ENCODE assay signal across 12 cellular contexts in the genomic region with DNA sequence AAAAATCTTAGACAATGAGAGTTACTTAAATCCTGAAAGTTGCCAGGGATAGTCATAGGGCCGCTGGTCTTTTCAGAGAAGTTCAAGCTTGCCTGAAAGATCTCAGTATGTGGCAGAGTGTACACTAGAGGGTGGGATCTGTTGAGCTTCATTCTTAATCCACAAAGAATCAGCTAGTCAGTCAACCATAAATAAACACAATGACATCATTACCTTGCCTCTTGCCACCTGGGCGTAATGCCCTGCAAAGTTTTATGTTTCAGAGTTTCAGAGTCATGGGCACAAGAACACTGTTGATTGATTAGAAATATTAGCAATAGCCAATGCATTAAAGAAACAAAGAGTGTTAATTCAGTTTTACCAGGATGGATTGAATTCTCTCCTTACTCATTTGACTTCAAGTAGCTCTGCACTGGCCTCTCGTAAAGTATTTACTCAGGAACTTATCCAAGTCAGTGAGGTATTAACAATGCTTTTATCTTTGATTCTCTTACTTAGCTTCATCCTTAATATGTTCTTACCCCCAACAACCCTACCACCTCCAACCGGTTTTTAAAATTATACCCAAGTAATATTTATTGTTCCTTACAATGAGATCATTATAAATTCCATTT. TPM values are rescaled to one million over a fixed set of nuclear protein-coding genes. Genes with fewer than 3 reads are reported as not detected.
DNase-seq lines count a peak whose midpoint lies in the region; ATAC-seq, FAIRE-seq and TF ChIP-seq lines count a peak whose summit lies in the region.
"Had no signal": no experiment of that assay in that cellular context is flagged by ENCODE, and none has a peak within 500 bp of the region (broad histone marks: within the 10 kb centered on the region; RNA-seq: fewer than 3 reads in every experiment).

No MANE protein-coding gene starts in this region.

- no peak overlapping the region for H3K27ac Mint-ChIP-seq in WTC11
- H3K27ac Mint-ChIP-seq: activated CD4-positive, alpha-beta memory T cell treated with anti-CD3 and anti-CD28 coated beads for 36 hours; activated naive CD4-positive, alpha-beta T cell treated with anti-CD3 and anti-CD28 coated beads, Interleukin-2, amount 50 U/mL, for 24 hours; dendritic cell treated with granulocyte-macrophage colony-stimulating factor and Interleukin-4, amounts not matched to agents 40 ng/mL and 50 ng/mL, for 4 days; T-helper 1 cell treated with Interleukin-12 subunit alpha and Interleukin-12 subunit beta and Interleukin-4 antibody, amounts not matched to agents 30 μg/mL and 1 μg/mL, for 36 hours had no signal

- CTCF ChIA-PET in K562 (lab: Yijun Ruan, JAX; ENCODE audit: low intra/inter-chr PET ratio), result no interaction called here
- CTCF ChIA-PET in WTC11 (lab: Charles Lee), result no interaction called here

- no peaks in the 10 kb centered on the region for H3K27me3 Mint-ChIP-seq in WTC11 (ENCODE audit: low read depth)
- H3K27me3 Mint-ChIP-seq: activated CD4-positive, alpha-beta memory T cell treated with anti-CD3 and anti-CD28 coated beads for 36 hours; activated naive CD4-positive, alpha-beta T cell treated with anti-CD3 and anti-CD28 coated beads, Interleukin-2, amount 50 U/mL, for 24 hours; dendritic cell treated with granulocyte-macrophage colony-stimulating factor and Interleukin-4, amounts not matched to agents 40 ng/mL and 50 ng/mL, for 4 days had no signal

- no peak overlapping the region for H3K4me3 Mint-ChIP-seq in WTC11
- H3K4me3 Mint-ChIP-seq: activated CD4-positive, alpha-beta memory T cell treated with anti-CD3 and anti-CD28 coated beads for 36 hours; activated naive CD4-positive, alpha-beta T cell treated with anti-CD3 and anti-CD28 coated beads, Interleukin-2, amount 50 U/mL, for 24 hours; dendritic cell treated with granulocyte-macrophage colony-stimulating factor and Interleukin-4, amounts not matched to agents 40 ng/mL and 50 ng/mL, for 4 days; T-helper 1 cell treated with Interleukin-12 subunit alpha and Interleukin-12 subunit beta and Interleukin-4 antibody, amounts not matched to agents 30 μg/mL and 1 μg/mL, for 36 hours had no signal

- H3K27me3 ChIP-seq in K562 (ENCODE audit: control insufficient read depth in 2 of 2, insufficient read depth in 2 of 2, low read length in 2 of 2) (no peaks in the 10 kb centered on the region), left lung (no peaks in the 10 kb centered on the region), vagina (no peaks in the 10 kb centered on the region)

- TF ChIP-seq CTCF in K562 (IDR thresholded peaks at IDR 0.05 in 2 of 3, conservative IDR thresholded peaks at IDR 0.05 in 1 of 3; ENCODE audit: insufficient read depth in 2 of 3, low read depth in 1 of 3, low read length in 3 of 3) (no peak), left lung (IDR thresholded peaks at IDR 0.05) (no peak), vagina (IDR thresholded peaks at IDR 0.05) (no peak), WTC11 (IDR thresholded peaks at IDR 0.05) (no peak)

- peaks cover 0 to 6% of the 10 kb centered on the region in 2 experiments; a peak in 3 of 5 replicates for H3K4me1 ChIP-seq in K562 (replicated peaks in 1 of 2; ENCODE audit: control insufficient read depth in 2 of 2, insufficient read depth in 2 of 2, low read length in 2 of 2)
- peaks cover 3 to 28% of the 10 kb centered on the region in 2 donors for H3K4me1 ChIP-seq in left lung
- peaks cover 20% of the 10 kb centered on the region for H3K4me1 ChIP-seq in vagina

- H3K4me2 ChIP-seq in K562 (ENCODE audit: insufficient read depth, low read length), result no peak overlapping the region; the same call in 1 of the 2 replicates

- H3K9me3 ChIP-seq in K562 (replicated peaks; ENCODE audit: control insufficient read depth, insufficient read depth, low read depth, low read length) (no peaks in the 10 kb centered on the region), left lung (no peaks in the 10 kb centered on the region), vagina (no peaks in the 10 kb centered on the region)

- TF ChIP-seq POLR2A in K562 (conservative IDR thresholded peaks at IDR 0.05), result no peak
- TF ChIP-seq POLR2A in vagina (IDR thresholded peaks at IDR 0.05), result no peak

- no peak for FAIRE-seq in K562 (lab: Jason Lieb, UNC)

- H4K20me1 ChIP-seq in K562 (replicated peaks; ENCODE audit: control insufficient read depth, insufficient read depth, low read length), result no peaks in the 10 kb centered on the region

- DNase-seq in NCI-H2196 (lab: John Stamatoyannopoulos, UW; ENCODE audit: unreplicated experiment) (peak; percentile 27), NCI-H2196 treated with DMSO at 0.1 percent for 48 hours (lab: John Stamatoyannopoulos, UW; ENCODE audit: unreplicated experiment) (no peak), K562 (ENCODE audit: extremely low read depth in 1 of 4, low spot score in 3 of 4) (no peak), left lung (no peak), vagina (ENCODE audit: extremely low spot score in 2 of 2) (no peak), NCI-H2227 treated with DMSO at 0.1 percent for 48 hours (lab: John Stamatoyannopoulos, UW) (no peak), WTC11 (ENCODE audit: low spot score) (no peak)
- DNase-seq in activated CD4-positive, alpha-beta T cell treated with anti-CD3 and anti-CD28 coated beads, Interleukin-2, amount 50 U/mL, for 48 hours, result no peak
- DNase-seq: activated CD4-positive, alpha-beta memory T cell treated with anti-CD3 and anti-CD28 coated beads for 36 hours had no signal

- H3K27ac ChIP-seq in K562 (ENCODE audit: extremely low read depth, low read depth, low read length), result no peak overlapping the region
- H3K27ac ChIP-seq in left lung, result no peak overlapping the region
- H3K27ac ChIP-seq in vagina, result peak overlapping the region; percentile 10

- no peak overlapping the region for H3K4me3 ChIP-seq in K562
- H3K4me3 ChIP-seq in left lung, result no peak overlapping the region
- H3K4me3 ChIP-seq in vagina, result no peak overlapping the region

- TF ChIP-seq EP300 in K562 (IDR thresholded peaks at IDR 0.05; ENCODE audit: low read length), result no peak

- no peaks in the 10 kb centered on the region for H3K79me2 ChIP-seq in K562 (ENCODE audit: control insufficient read depth, insufficient read depth, low read length)

- TF ChIP-seq RAD21 in K562 (CRISPR knock-in tag; conservative IDR thresholded peaks at IDR 0.05 in 1 of 2, IDR thresholded peaks at IDR 0.05 in 1 of 2), result peak in 1 of 2 experiments; percentile 17; a peak in 1 of 4 replicates

- no TSS peak for BruUV-seq in K562 (replicated peaks; lab: Mats Ljungman, UMichigan)

- peaks cover 9% of the 10 kb centered on the region for H3K4me1 Mint-ChIP-seq in WTC11

- H3K9me1 ChIP-seq in K562 (ENCODE audit: control insufficient read depth, insufficient read depth, low read length), result no peaks in the 10 kb centered on the region

- POLR2A ChIA-PET in K562 (lab: Yijun Ruan, JAX) (interaction anchor here (1.0 to 1.5 kb wide), 4 partner anchors 9 to 108 kb away, joined by 3 to 5 read pairs (median 4); no protein-coding TSS in a partner anchor), WTC11 (lab: Charles Lee) (no interaction called here)

- peak overlapping the region; percentile 52 for H2AFZ ChIP-seq in K562 (ENCODE audit: low read depth, low read length)

- intact Hi-C loops in K562 (cut with micrococcal nuclease), result no loop called here
- intact Hi-C loops in left lung (cut with DNase I), result no loop called here
- intact Hi-C loops in vagina (cut with DNase I), result no loop called here

- WGBS in K562 (ENCODE audit: insufficient coverage, low coverage, missing lambda C conversion rate), result 37% methylated on average over 4 of the region's 4 CpGs

- H3K9ac ChIP-seq in K562 (ENCODE audit: insufficient read depth in 1 of 2, low read depth in 2 of 2, low read length in 2 of 2), result no peak overlapping the region

- peaks cover 7% of the 10 kb centered on the region; the same call in 1 of the 2 replicates for H3K9me3 Mint-ChIP-seq in WTC11
- H3K9me3 Mint-ChIP-seq: activated CD4-positive, alpha-beta memory T cell treated with anti-CD3 and anti-CD28 coated beads for 36 hours; activated naive CD4-positive, alpha-beta T cell treated with anti-CD3 and anti-CD28 coated beads, Interleukin-2, amount 50 U/mL, for 24 hours; dendritic cell treated with granulocyte-macrophage colony-stimulating factor and Interleukin-4, amounts not matched to agents 40 ng/mL and 50 ng/mL, for 4 days; T-helper 1 cell treated with Interleukin-12 subunit alpha and Interleukin-12 subunit beta and Interleukin-4 antibody, amounts not matched to agents 30 μg/mL and 1 μg/mL, for 36 hours had no signal

- in situ Hi-C loops in K562 (cut with MboI), result no loop called here

- peak; percentile 73 for ATAC-seq in K562
- peak; percentile 78 for ATAC-seq in left lung
- ATAC-seq in WTC11, result no peak

- H3K36me3 Mint-ChIP-seq in WTC11, result no peaks in the 10 kb centered on the region
- H3K36me3 Mint-ChIP-seq: activated CD4-positive, alpha-beta memory T cell treated with anti-CD3 and anti-CD28 coated beads for 36 hours; activated naive CD4-positive, alpha-beta T cell treated with anti-CD3 and anti-CD28 coated beads, Interleukin-2, amount 50 U/mL, for 24 hours had no signal

- H3K36me3 ChIP-seq in K562 (ENCODE audit: control insufficient read depth, insufficient read depth, low read length) (no peaks in the 10 kb centered on the region), left lung (no peaks in the 10 kb centered on the region), vagina (no peaks in the 10 kb centered on the region)

TF ChIP-seq in WTC11, 78 proteins besides CTCF, POLR2A, EP300 and RAD21 (continues in another document):
- no peak for TF ChIP-seq FOXJ3 (CRISPR knock-in tag; IDR thresholded peaks at IDR 0.05; ENCODE audit: borderline replicate concordance)

RNA-seq across cellular contexts. Expression of gene ANXA1, which starts 14.3 kb away (rescaled TPM):
- total RNA-seq in K562 (2011; cell fraction: chromatin; rRNA removed; ENCODE audit: low replicate concordance), result 84.5 and 286 TPM in 2 replicates
- total RNA-seq in K562 (2011; cell fraction: nucleolus; rRNA removed), result 63.2 and 89.4 TPM in 2 replicates
- total RNA-seq in K562 (2011; cell fraction: nucleoplasm; rRNA removed), result 161 and 202 TPM in 2 replicates
- total RNA-seq in K562 (2014; rRNA removed) (395 and 406 TPM in 2 replicates), K562 (2014; rRNA removed; fragmentation: Illumina TruSeq; extraction: Trizol) (699 and 816 TPM in 2 replicates), K562 (2015; rRNA removed; fragmentation: Illumina TruSeq; extraction: Trizol) (445 and 472 TPM in 2 replicates), K562 (2021) (407 and 423 TPM in 2 replicates), left lung (100 to 1,000 TPM; 387 to 563 TPM), vagina (834 TPM), WTC11 (2021) (1.1 to 2.1 TPM (median 1.7 TPM) in 3 replicates)
- polyA plus RNA-seq in K562 (2011; rRNA removed) (560 and 820 TPM in 2 replicates), K562 (2014; fragmentation: Illumina TruSeq; extraction: Trizol) (603 and 620 TPM in 2 replicates), K562 (2014; fragmentation: Nextera tagmentation; extraction: Ambion mirVana) (1,000 to 10,000 TPM in 1 of 2 experiments, 100 to 1,000 TPM in 1; 940 to 1,298 TPM), K562 (2014; rRNA removed) (529 and 544 TPM in 2 replicates)
- polyA plus RNA-seq in K562 (2011; cell fraction: cytosol; rRNA removed), result 136 and 244 TPM in 2 replicates
- 168 and 258 TPM in 2 replicates for polyA plus RNA-seq in K562 (2011; cell fraction: nucleus; rRNA removed)
- 427 and 491 TPM in 2 replicates for polyA plus RNA-seq in K562 (2012)
- polyA minus RNA-seq in K562 (2011; rRNA and poly(A)+ RNA removed), result 415 and 433 TPM in 2 replicates
- polyA minus RNA-seq in K562 (2011; cell fraction: cytosol; rRNA and poly(A)+ RNA removed), result 143 and 163 TPM in 2 replicates
- polyA minus RNA-seq in K562 (2011; cell fraction: nucleus; rRNA and poly(A)+ RNA removed), result 111 and 232 TPM in 2 replicates

Comparison
In these comparisons a context has a peak if more than half of its experiments do, and no peak if none do; other contexts are left out.
1. RNA of gene ANXA1, which starts 14.3 kb away (total RNA-seq): 834 TPM in vagina (single experiment), 387 to 563 TPM in left lung and 63.2 to 816 TPM in K562; 1.1 to 2.1 TPM in WTC11; every median in the first group is over 10 times any median in the second.